ENCODE assay signal across 14 cellular contexts in genomic region chr6:104357928-104358327, GRCh38.
"Had no signal": no experiment of that assay in that cellular context is flagged by ENCODE, and none has a peak within 500 bp of the region (broad histone marks: within the 10 kb centered on the region; RNA-seq: fewer than 3 reads in every experiment).

No MANE protein-coding gene starts in this region.

- H3K36me3 ChIP-seq: brain microvascular endothelial cell, esophagus muscularis mucosa had no signal

- H3K4me3 ChIP-seq: coronary artery, esophagus muscularis mucosa, hepatocyte had no signal

- H3K27me3 ChIP-seq: brain microvascular endothelial cell, esophagus muscularis mucosa, hepatocyte had no signal

- H3K9me3 ChIP-seq: esophagus muscularis mucosa had no signal

- DNase-seq: activated CD4-positive, alpha-beta T cell treated with anti-CD3 and anti-CD28 coated beads, Interleukin-2, amount 50 U/mL, for 4 hours; activated CD4-positive, CD25-positive, alpha-beta regulatory T cell treated with anti-CD3 and anti-CD28 coated beads, Interleukin-2, amount 50 U/mL, for 72 hours; activated naive CD4-positive, alpha-beta T cell treated with Interleukin-2 at 50 U/mL for 16 hours; activated T-cell treated with anti-CD3 and anti-CD28 coated beads for 4 hours; anterior cingulate cortex; brain microvascular endothelial cell; effector CD4-positive, alpha-beta T cell; mesendoderm; nucleus accumbens; posterior cingulate gyrus; retina had no signal

- H3K27ac ChIP-seq: brain microvascular endothelial cell, coronary artery, esophagus muscularis mucosa, hepatocyte had no signal

- H3K4me1 ChIP-seq: esophagus muscularis mucosa had no signal
